In the genomic region with DNA sequence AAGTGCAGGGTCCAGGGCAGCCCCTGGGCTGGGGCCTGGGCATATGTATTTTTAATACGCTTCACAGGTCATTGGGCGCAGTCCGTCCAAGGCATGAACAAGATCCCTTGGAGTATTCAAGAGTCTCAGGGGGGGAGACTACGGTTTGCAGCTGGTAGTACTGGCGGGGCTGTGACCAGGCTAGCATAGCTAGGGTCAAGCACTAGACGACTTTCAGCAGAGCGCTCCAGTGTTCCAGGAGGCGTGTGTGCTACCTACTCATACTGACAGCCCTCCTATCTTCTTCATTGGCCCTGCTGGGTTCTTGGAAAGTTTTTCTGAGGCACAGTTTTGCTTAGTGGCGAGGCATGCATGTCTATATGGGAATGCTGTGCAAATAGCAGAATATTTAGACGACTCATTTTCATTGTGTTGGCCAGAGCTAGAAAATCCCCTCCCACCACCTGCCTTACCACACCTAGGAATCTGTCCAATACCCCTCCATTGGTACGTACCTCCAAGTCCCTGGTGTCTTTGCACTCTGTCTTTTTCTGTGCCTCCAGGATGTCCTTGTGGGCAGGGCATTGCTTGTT, we compare ENCODE assay signal across 23 cellular contexts.
A peak's percentile ranks its signal among the peaks of the same experiment; 100 is the strongest.
DNase-seq lines count a peak whose midpoint lies in the region; ATAC-seq and TF ChIP-seq lines count a peak whose summit lies in the region.
"Had no signal": no experiment of that assay in that cellular context is flagged by ENCODE, and none has a peak within 500 bp of the region (broad histone marks: within the 10 kb centered on the region; RNA-seq: fewer than 3 reads in every experiment).

No MANE protein-coding gene starts in this region.

- H2AFZ ChIP-seq in mammary epithelial cell (ENCODE audit: low read depth, low read length) = no peak overlapping the region

- H3K9me3 Mint-ChIP-seq in MCF 10A (ENCODE audit: unreplicated experiment) (no peaks in the 10 kb centered on the region), osteocyte (ENCODE audit: unreplicated experiment) (no peaks in the 10 kb centered on the region)
- no peaks in the 10 kb centered on the region for H3K9me3 Mint-ChIP-seq in activated CD8-positive, alpha-beta T cell treated with anti-CD3 and anti-CD28 coated beads for 36 hours
- H3K9me3 Mint-ChIP-seq: activated naive CD8-positive, alpha-beta T cell treated with anti-CD3 and anti-CD28 coated beads for 36 hours; brain; naive thymus-derived CD8-positive, alpha-beta T cell had no signal

- BruUV-seq in mammary epithelial cell (replicated peaks; lab: Mats Ljungman, UMichigan) (no TSS peak), MCF 10A (replicated peaks; lab: Mats Ljungman, UMichigan) (no TSS peak)

- H3K36me3 ChIP-seq in mammary epithelial cell (ENCODE audit: insufficient read depth, low read length) (no peaks in the 10 kb centered on the region), tibial artery (no peaks in the 10 kb centered on the region)
- H3K36me3 ChIP-seq: upper lobe of right lung had no signal

- H3K27ac Mint-ChIP-seq in MCF 10A (ENCODE audit: low read depth, unreplicated experiment) (no peak overlapping the region), osteocyte (ENCODE audit: unreplicated experiment) (no peak overlapping the region)
- no peak overlapping the region for H3K27ac Mint-ChIP-seq in activated CD8-positive, alpha-beta T cell treated with anti-CD3 and anti-CD28 coated beads for 36 hours
- H3K27ac Mint-ChIP-seq: activated naive CD8-positive, alpha-beta T cell treated with anti-CD3 and anti-CD28 coated beads for 36 hours; naive thymus-derived CD8-positive, alpha-beta T cell had no signal

- no peaks in the 10 kb centered on the region for H3K4me1 Mint-ChIP-seq in MCF 10A (ENCODE audit: insufficient read depth, unreplicated experiment)
- no peaks in the 10 kb centered on the region for H3K4me1 Mint-ChIP-seq in activated CD8-positive, alpha-beta T cell treated with anti-CD3 and anti-CD28 coated beads for 36 hours (ENCODE audit: low read depth)
- H3K4me1 Mint-ChIP-seq in osteocyte (ENCODE audit: unreplicated experiment) = peaks cover 19% of the 10 kb centered on the region
- H3K4me1 Mint-ChIP-seq: activated naive CD8-positive, alpha-beta T cell treated with anti-CD3 and anti-CD28 coated beads for 36 hours; naive thymus-derived CD8-positive, alpha-beta T cell had no signal

- no peaks in the 10 kb centered on the region for H3K36me3 Mint-ChIP-seq in MCF 10A (ENCODE audit: insufficient read depth, unreplicated experiment)
- no peaks in the 10 kb centered on the region for H3K36me3 Mint-ChIP-seq in activated CD8-positive, alpha-beta T cell treated with anti-CD3 and anti-CD28 coated beads for 36 hours (ENCODE audit: low read depth)
- H3K36me3 Mint-ChIP-seq in osteocyte (ENCODE audit: unreplicated experiment) = peaks cover 15% of the 10 kb centered on the region
- H3K36me3 Mint-ChIP-seq: activated naive CD8-positive, alpha-beta T cell treated with anti-CD3 and anti-CD28 coated beads for 36 hours; naive thymus-derived CD8-positive, alpha-beta T cell had no signal

- H3K27ac ChIP-seq in mammary epithelial cell (ENCODE audit: insufficient read depth, low read depth, low read length) = no peak overlapping the region
- H3K27ac ChIP-seq in coronary artery = peak overlapping the region; percentile 36 to 64
- peak overlapping the region; percentile 58 to 68 for H3K27ac ChIP-seq in tibial artery
- H3K27ac ChIP-seq: C4-2B, upper lobe of right lung had no signal

- no peak overlapping the region for H3K9ac ChIP-seq in mammary epithelial cell (ENCODE audit: insufficient read depth, low read length)

- no peak overlapping the region for H3K4me2 ChIP-seq in mammary epithelial cell (ENCODE audit: insufficient read depth, low read depth, low read length)

- no peak overlapping the region for H3K4me3 ChIP-seq in mammary epithelial cell (replicated peaks in 1 of 3; ENCODE audit: insufficient read depth in 1 of 3, low read depth in 2 of 3, low read length in 3 of 3)
- no peak overlapping the region for H3K4me3 ChIP-seq in coronary artery
- H3K4me3 ChIP-seq in tibial artery = no peak overlapping the region
- H3K4me3 ChIP-seq: upper lobe of right lung had no signal

- H3K4me1 ChIP-seq in mammary epithelial cell (ENCODE audit: insufficient read depth, low read length) (no peaks in the 10 kb centered on the region), tibial artery (peaks cover 0 to 57% (median 44%) of the 10 kb centered on the region in 4 donors)

- ATAC-seq in activated CD8-positive, alpha-beta T cell treated with anti-CD3 and anti-CD28 coated beads for 36 hours = no peak
- ATAC-seq: activated CD4-positive, CD25-positive, alpha-beta regulatory T cell treated with anti-CD3 and anti-CD28 coated beads, Interleukin-2, amount 50 U/mL, for 24 hours; naive thymus-derived CD8-positive, alpha-beta T cell; SK-N-SH treated with all-trans-retinoic acid at 6 μM for 48 hours; upper lobe of right lung had no signal

- H3K4me3 Mint-ChIP-seq in MCF 10A (ENCODE audit: unreplicated experiment) (no peak overlapping the region), osteocyte (ENCODE audit: unreplicated experiment) (no peak overlapping the region)
- H3K4me3 Mint-ChIP-seq in activated CD8-positive, alpha-beta T cell treated with anti-CD3 and anti-CD28 coated beads for 36 hours = no peak overlapping the region
- H3K4me3 Mint-ChIP-seq: activated naive CD8-positive, alpha-beta T cell treated with anti-CD3 and anti-CD28 coated beads for 36 hours; brain; naive thymus-derived CD8-positive, alpha-beta T cell had no signal

- in situ Hi-C loops in mammary epithelial cell (cut with MboI; ENCODE audit: low sequenced_read_pairs in 2 of 2) = no loop called here

- H3K79me2 ChIP-seq in mammary epithelial cell (ENCODE audit: insufficient read depth, low read length) = no peaks in the 10 kb centered on the region

- dilution Hi-C loops in mammary epithelial cell (cut with HindIII; ENCODE audit: low sequenced_read_pairs) = loop anchor here (10.0 kb wide), 1 partner anchor 201 kb away; no protein-coding TSS in a partner anchor

- CTCF ChIA-PET in mammary epithelial cell (lab: Charles Lee; ENCODE audit: low non-redundant PET) (no interaction called here), MCF 10A (lab: Yijun Ruan, JAX) (no interaction called here)
- CTCF ChIA-PET in activated CD8-positive, alpha-beta T cell treated with anti-CD3 and anti-CD28 coated beads for 36 hours (lab: Charles Lee) = no interaction called here

- H3K27me3 Mint-ChIP-seq in MCF 10A (ENCODE audit: insufficient read depth, unreplicated experiment) (no peaks in the 10 kb centered on the region), osteocyte (ENCODE audit: unreplicated experiment) (no peaks in the 10 kb centered on the region)
- H3K27me3 Mint-ChIP-seq in activated CD8-positive, alpha-beta T cell treated with anti-CD3 and anti-CD28 coated beads for 36 hours = no peaks in the 10 kb centered on the region
- H3K27me3 Mint-ChIP-seq: activated naive CD8-positive, alpha-beta T cell treated with anti-CD3 and anti-CD28 coated beads for 36 hours; brain had no signal

- DNase-seq in mammary epithelial cell = peak; percentile 44
- DNase-seq in MCF 10A (ENCODE audit: unreplicated experiment) = no peak
- DNase-seq in HPDE6-E6E7 (ENCODE audit: extremely low spot score) = peak; percentile 60
- no peak for DNase-seq in coronary artery (ENCODE audit: low spot score)
- no peak for DNase-seq in tibial artery
- DNase-seq in globus pallidus (ENCODE audit: low spot score) = no peak
- no peak for DNase-seq in activated CD8-positive, alpha-beta T cell treated with anti-CD3 and anti-CD28 coated beads for 36 hours
- no peak for DNase-seq in osteocyte (ENCODE audit: extremely low spot score, unreplicated experiment)
- DNase-seq: activated CD8-positive, alpha-beta memory T cell treated with anti-CD3 and anti-CD28 coated beads for 24 hours; activated naive CD8-positive, alpha-beta T cell treated with anti-CD3 and anti-CD28 coated beads for 36 hours; DMS153; hippocampal formation; naive thymus-derived CD8-positive, alpha-beta T cell; NCI-H2171; NCI-H748 treated with DMSO at 0.1 percent for 48 hours; small intestine; stimulated activated CD4-positive, alpha-beta T cell treated with anti-CD3 and anti-CD28 coated beads, Interleukin-4, amount 100 ng/mL, for 24 hours; T1000; upper lobe of right lung had no signal

- no peaks in the 10 kb centered on the region for H3K9me3 ChIP-seq in mammary epithelial cell (replicated peaks; ENCODE audit: insufficient read depth, low read length)
- H3K9me3 ChIP-seq in tibial artery = no peaks in the 10 kb centered on the region
- H3K9me3 ChIP-seq: upper lobe of right lung had no signal

- TF ChIP-seq CTCF in mammary epithelial cell (conservative IDR thresholded peaks at IDR 0.05 in 1 of 2, IDR thresholded peaks at IDR 0.05 in 1 of 2; ENCODE audit: extremely low read depth in 1 of 2, insufficient read depth in 1 of 2, low read depth in 1 of 2, low read length in 2 of 2) (no peak), MCF 10A (IDR thresholded peaks at IDR 0.05; ENCODE audit: unreplicated experiment) (no peak), coronary artery (IDR thresholded peaks at IDR 0.05) (no peak), tibial artery (IDR thresholded peaks at IDR 0.05) (no peak), osteocyte (IDR thresholded peaks at IDR 0.05) (no peak)
- TF ChIP-seq CTCF in activated CD8-positive, alpha-beta T cell treated with anti-CD3 and anti-CD28 coated beads for 36 hours (IDR thresholded peaks at IDR 0.05) = no peak

- WGBS in mammary epithelial cell (ENCODE audit: low coverage, missing lambda C conversion rate) = 76% methylated on average over 11 of the region's 11 CpGs

- POLR2A ChIA-PET in MCF 10A (lab: Yijun Ruan, JAX) = no interaction called here
- POLR2A ChIA-PET in activated CD8-positive, alpha-beta T cell treated with anti-CD3 and anti-CD28 coated beads for 36 hours (lab: Charles Lee) = no interaction called here

- H3K27me3 ChIP-seq in mammary epithelial cell (ENCODE audit: insufficient read depth, low read length) = peaks cover 5% of the 10 kb centered on the region
- no peaks in the 10 kb centered on the region for H3K27me3 ChIP-seq in tibial artery
- H3K27me3 ChIP-seq: upper lobe of right lung had no signal

- intact Hi-C loops in mammary epithelial cell (cut with micrococcal nuclease) (no loop called here), MCF 10A (cut with micrococcal nuclease) (no loop called here), tibial artery (cut with DNase I; ENCODE audit: low total_unique reads) (no loop called here)
- intact Hi-C loops in activated CD8-positive, alpha-beta T cell treated with anti-CD3 and anti-CD28 coated beads for 36 hours (cut with micrococcal nuclease) = no loop called here

- H4K20me1 ChIP-seq in mammary epithelial cell (ENCODE audit: insufficient read depth, low read length) = no peaks in the 10 kb centered on the region

Comparison
In these comparisons a context has a peak if more than half of its experiments do, and no peak if none do; other contexts are left out.
1. DNase-seq: peak in mammary epithelial cell (single experiment) and HPDE6-E6E7 (single experiment); none in MCF 10A (single experiment), coronary artery (single experiment), tibial artery (0 of 2), globus pallidus (single experiment), activated CD8-positive, alpha-beta T cell treated with anti-CD3 and anti-CD28 coated beads for 36 hours (single experiment) and osteocyte (single experiment).